Comparison of ENCODE assay signal across 14 cellular contexts in the genomic region with DNA sequence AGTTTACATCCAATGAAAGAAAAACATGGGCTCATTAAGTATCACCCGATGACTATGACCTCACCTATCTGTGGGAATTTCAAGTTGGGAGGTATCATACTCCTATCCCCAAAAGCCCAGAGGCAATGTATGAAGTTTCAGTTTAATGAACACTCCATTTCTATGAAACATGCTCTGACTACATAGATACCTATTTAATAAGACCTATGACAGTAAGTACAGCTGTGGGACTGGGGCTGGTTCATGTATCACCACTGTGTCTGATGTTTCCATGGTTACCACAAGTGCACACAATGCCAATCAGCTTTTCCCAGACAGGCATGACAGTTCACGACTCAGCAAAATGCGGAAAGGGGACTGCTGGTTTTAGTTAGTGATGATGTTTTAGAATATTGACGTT.
DNase-seq lines count a peak whose midpoint lies in the region; ATAC-seq and TF ChIP-seq lines count a peak whose summit lies in the region.
"Had no signal": no experiment of that assay in that cellular context is flagged by ENCODE, and none has a peak within 500 bp of the region (broad histone marks: within the 10 kb centered on the region; RNA-seq: fewer than 3 reads in every experiment).

No MANE protein-coding gene starts in this region.

- H3K27ac ChIP-seq in epithelial cell of prostate: no peak overlapping the region
- H3K27ac ChIP-seq: prostate gland, WERI-Rb-1 had no signal

- no peak for ATAC-seq in GM18868 (IDR thresholded peaks at IDR 0.05; ENCODE audit: unreplicated experiment)
- no peak for ATAC-seq in stimulated activated naive B cell treated with anti-CD40 and anti-IgM and Interleukin-4, amounts not matched to agents 10 μg/mL and 1 μg/mL and 100 μg/mL, for 72 hours (replicated peaks)

- no peaks in the 10 kb centered on the region for H3K27me3 Mint-ChIP-seq in chondrocyte (ENCODE audit: low read depth)
- H3K27me3 Mint-ChIP-seq in stimulated activated naive B cell treated with anti-CD40 and anti-IgM and Interleukin-4, amounts not matched to agents 10 μg/mL and 1 μg/mL and 100 μg/mL, for 72 hours: no peaks in the 10 kb centered on the region
- H3K27me3 Mint-ChIP-seq: activated naive CD8-positive, alpha-beta T cell had no signal

- DNase-seq in NCI-H1694 (lab: John Stamatoyannopoulos, UW) (peak; percentile 19), NCI-H1694 treated with DMSO at 0.1 percent for 48 hours (lab: John Stamatoyannopoulos, UW) (no peak), NCI-H69 (lab: John Stamatoyannopoulos, UW) (peak; percentile 11), epithelial cell of prostate (ENCODE audit: low read depth, low spot score) (peak; percentile 73), renal cortical epithelial cell (ENCODE audit: low read depth) (peak; percentile 82), chondrocyte (ENCODE audit: low spot score) (no peak)
- DNase-seq in stimulated activated naive B cell treated with anti-CD40 and anti-IgM and Interleukin-4, amounts not matched to agents 10 μg/mL and 1 μg/mL and 100 μg/mL, for 72 hours: no peak
- DNase-seq: cerebellar nuclear complex, MV-4-11, SK-N-SH, WERI-Rb-1 had no signal

- H3K9me3 Mint-ChIP-seq in chondrocyte (ENCODE audit: low read depth): no peaks in the 10 kb centered on the region
- no peaks in the 10 kb centered on the region for H3K9me3 Mint-ChIP-seq in stimulated activated naive B cell treated with anti-CD40 and anti-IgM and Interleukin-4, amounts not matched to agents 10 μg/mL and 1 μg/mL and 100 μg/mL, for 72 hours

- peaks cover 2% of the 10 kb centered on the region for H3K36me3 Mint-ChIP-seq in chondrocyte (ENCODE audit: low read depth)
- no peaks in the 10 kb centered on the region for H3K36me3 Mint-ChIP-seq in stimulated activated naive B cell treated with anti-CD40 and anti-IgM and Interleukin-4, amounts not matched to agents 10 μg/mL and 1 μg/mL and 100 μg/mL, for 72 hours
- H3K36me3 Mint-ChIP-seq: activated naive CD8-positive, alpha-beta T cell had no signal

- H3K27ac Mint-ChIP-seq in chondrocyte (ENCODE audit: unreplicated experiment): no peak overlapping the region
- H3K27ac Mint-ChIP-seq in stimulated activated naive B cell treated with anti-CD40 and anti-IgM and Interleukin-4, amounts not matched to agents 10 μg/mL and 1 μg/mL and 100 μg/mL, for 72 hours: no peak overlapping the region
- H3K27ac Mint-ChIP-seq: activated naive CD8-positive, alpha-beta T cell had no signal

- TF ChIP-seq CTCF in chondrocyte (IDR thresholded peaks at IDR 0.05): no peak

- peaks cover 52% of the 10 kb centered on the region for H3K4me1 Mint-ChIP-seq in chondrocyte (ENCODE audit: low read depth)
- H3K4me1 Mint-ChIP-seq in stimulated activated naive B cell treated with anti-CD40 and anti-IgM and Interleukin-4, amounts not matched to agents 10 μg/mL and 1 μg/mL and 100 μg/mL, for 72 hours: no peaks in the 10 kb centered on the region

- no peak overlapping the region for H3K4me3 Mint-ChIP-seq in chondrocyte (ENCODE audit: unreplicated experiment)
- H3K4me3 Mint-ChIP-seq in stimulated activated naive B cell treated with anti-CD40 and anti-IgM and Interleukin-4, amounts not matched to agents 10 μg/mL and 1 μg/mL and 100 μg/mL, for 72 hours: no peak overlapping the region
- H3K4me3 Mint-ChIP-seq: activated naive CD8-positive, alpha-beta T cell had no signal

Comparison
In these comparisons a context has a peak if more than half of its experiments do, and no peak if none do; other contexts are left out.
1. DNase-seq: peak in NCI-H1694 (single experiment), NCI-H69 (single experiment), epithelial cell of prostate (single experiment) and renal cortical epithelial cell (single experiment); none in NCI-H1694 treated with DMSO at 0.1 percent for 48 hours (single experiment), chondrocyte (single experiment) and stimulated activated naive B cell treated with anti-CD40 and anti-IgM and Interleukin-4, amounts not matched to agents 10 μg/mL and 1 μg/mL and 100 μg/mL, for 72 hours (single experiment).